In genomic region chr9:134323741-134324358, GRCh38 we compare ENCODE assay signal across 8 cellular contexts. TPM values are rescaled to one million over a fixed set of nuclear protein-coding genes. Genes with fewer than 3 reads are reported as not detected.
DNase-seq lines count a peak whose midpoint lies in the region; ATAC-seq and TF ChIP-seq lines count a peak whose summit lies in the region.

No MANE protein-coding gene starts in this region.

- H3K36me3 ChIP-seq in Panc1 (ENCODE audit: control insufficient read depth, insufficient read depth, low read length) (peaks cover 2% of the 10 kb centered on the region; the same call in 1 of the 2 replicates), esophagus muscularis mucosa (no peaks in the 10 kb centered on the region)

- H3K9me3 ChIP-seq in Panc1 (ENCODE audit: control insufficient read depth, insufficient read depth, low read depth, low read length) (no peaks in the 10 kb centered on the region), esophagus muscularis mucosa (no peaks in the 10 kb centered on the region)

- intact Hi-C loops in Panc1 (cut with micrococcal nuclease; ENCODE audit: unreplicated experiment) (loop anchor here (10.0 kb wide), 1 partner anchor 149 kb away; no protein-coding TSS in a partner anchor), esophagus muscularis mucosa (cut with DNase I) (loop anchor here (2.0 to 5.0 kb wide), 3 partner anchors 42 to 153 kb away; no protein-coding TSS in a partner anchor)

- DNase-seq in Ammon's horn (ENCODE audit: low spot score) (peak; percentile 78), Panc1 (ENCODE audit: low read depth, low spot score) (no peak), esophagus muscularis mucosa (ENCODE audit: extremely low spot score) (no peak), naive B cell (no peak), NCI-H524 treated with DMSO at 0.1 percent for 48 hours (lab: John Stamatoyannopoulos, UW) (no peak), NCI-H774 (lab: John Stamatoyannopoulos, UW) (no peak)

- peaks cover 5 to 9% (median 7%) of the 10 kb centered on the region in 3 donors for H3K4me1 Mint-ChIP-seq in naive B cell

- peak overlapping the region in 3 of 6 donors; percentile 62 to 89 (median 70) for H3K27ac Mint-ChIP-seq in naive B cell

- H3K4me3 ChIP-seq in Panc1 (ENCODE audit: low read depth in 2 of 2, low read length in 2 of 2) = no peak overlapping the region
- H3K4me3 ChIP-seq in esophagus muscularis mucosa = no peak overlapping the region

- BruUV-seq in Panc1 (replicated peaks; lab: Mats Ljungman, UMichigan) = no TSS peak

- 80% methylated on average over 19 of the region's 20 CpGs for WGBS in esophagus muscularis mucosa

- TF ChIP-seq CTCF in Panc1 (IDR thresholded peaks at IDR 0.05) (no peak), esophagus muscularis mucosa (IDR thresholded peaks at IDR 0.05) (no peak)

- in situ Hi-C loops in Panc1 (cut with HindIII; ENCODE audit: low pct_unique_long_range_greater_than_20kb, low sequenced_read_pairs) = no loop called here

- POLR2A ChIA-PET in Panc1 (lab: Charles Lee) = no interaction called here

- no peaks in the 10 kb centered on the region for H3K36me3 Mint-ChIP-seq in naive B cell

- H3K9me3 Mint-ChIP-seq in naive B cell = no peaks in the 10 kb centered on the region

- CTCF ChIA-PET in Panc1 (lab: Charles Lee) = no interaction called here

- peak overlapping the region in 7 of 8 donors; percentile 14 to 92 (median 83) for H3K4me3 Mint-ChIP-seq in naive B cell

- TF ChIP-seq EP300 in esophagus muscularis mucosa (IDR thresholded peaks at IDR 0.05) = no peak

- ATAC-seq in Panc1 (no peak), naive B cell (ENCODE audit: low read depth in 2 of 2) (no peak), HG02642 (IDR thresholded peaks at IDR 0.05; ENCODE audit: poor library complexity, unreplicated experiment) (no peak), HG03097 (IDR thresholded peaks at IDR 0.05; ENCODE audit: low FRiP score, unreplicated experiment) (no peak)

- no peaks in the 10 kb centered on the region for H3K27me3 ChIP-seq in Panc1 (ENCODE audit: control insufficient read depth, insufficient read depth, low read length)
- peaks cover 0 to 4% (median 0%) of the 10 kb centered on the region in 4 donors for H3K27me3 ChIP-seq in esophagus muscularis mucosa

- TF ChIP-seq POLR2A in esophagus muscularis mucosa (IDR thresholded peaks at IDR 0.05; ENCODE audit: low read depth) = no peak

- H3K4me1 ChIP-seq in Panc1 (ENCODE audit: control insufficient read depth, insufficient read depth, low read length) (peaks cover 14% of the 10 kb centered on the region), esophagus muscularis mucosa (peaks cover 34 to 41% (median 36%) of the 10 kb centered on the region in 4 donors)

- peaks cover 0 to 13% (median 0%) of the 10 kb centered on the region in 3 donors for H3K27me3 Mint-ChIP-seq in naive B cell

- H3K27ac ChIP-seq in Panc1 (ENCODE audit: low read length) (peak overlapping the region; percentile 29; the same call in 1 of the 2 replicates), esophagus muscularis mucosa (replicated peaks in 1 of 4) (peak overlapping the region in 3 of 4 donors; percentile 37 to 97 (median 90))

RNA-seq across cellular contexts. Expression of gene RXRA, which starts 2.4 kb away (rescaled TPM):
- 31.6 TPM for total RNA-seq in Panc1 (2021; ENCODE audit: unreplicated experiment)
- polyA plus RNA-seq in Panc1 (2012; ENCODE audit: insufficient read length) = 45.8 TPM
- total RNA-seq in esophagus muscularis mucosa = 10 to 100 TPM; 46.4 to 81.0 (median 63.7) TPM
- polyA plus RNA-seq in naive B cell (ENCODE audit: low read depth in 6 of 6) = under 1 TPM in 5 of 6 donors, not detected in 1; 0.31 to 0.76 (median 0.50) TPM
